ENCODE assay signal across 8 cellular contexts in genomic region chr1:34597877-34598514, GRCh38.
A peak's percentile ranks its signal among the peaks of the same experiment; 100 is the strongest.
DNase-seq lines count a peak whose midpoint lies in the region; ATAC-seq, FAIRE-seq and TF ChIP-seq lines count a peak whose summit lies in the region.

No MANE protein-coding gene starts in this region.

- no peaks in the 10 kb centered on the region for H3K9me3 Mint-ChIP-seq in activated CD4-positive, alpha-beta T cell treated with anti-CD3 and anti-CD28 coated beads for 36 hours (ENCODE audit: low read depth)
- no peaks in the 10 kb centered on the region for H3K9me3 Mint-ChIP-seq in endodermal cell

- intact Hi-C loops in activated CD4-positive, alpha-beta T cell treated with anti-CD3 and anti-CD28 coated beads for 36 hours (cut with DNase I, micrococcal nuclease): loop anchor here (1.0 to 5.0 kb wide), 3 partner anchors 138 to 966 kb away; no protein-coding TSS in a partner anchor

- POLR2A ChIA-PET in activated CD4-positive, alpha-beta T cell treated with anti-CD3 and anti-CD28 coated beads for 36 hours (lab: Charles Lee): no interaction called here

- H3K27ac ChIP-seq in endodermal cell (ENCODE audit: low read depth, low read length): no peak overlapping the region

- peak; percentile 93 for TF ChIP-seq CTCF in endodermal cell (conservative IDR thresholded peaks at IDR 0.05)

- CTCF ChIA-PET in activated CD4-positive, alpha-beta T cell treated with anti-CD3 and anti-CD28 coated beads for 36 hours (lab: Charles Lee): interaction anchor here (0.7 to 1.9 kb wide), 5 partner anchors 81 to 1919 kb away, joined by 3 to 12 read pairs (median 3); no protein-coding TSS in a partner anchor

- peak; percentile 79 for FAIRE-seq in GM18507 (lab: Jason Lieb, UNC)

- no peaks in the 10 kb centered on the region for H3K9me3 ChIP-seq in endodermal cell (ENCODE audit: control insufficient read depth, low read length)

- no peak overlapping the region for H3K27ac Mint-ChIP-seq in activated CD4-positive, alpha-beta T cell treated with anti-CD3 and anti-CD28 coated beads for 36 hours
- no peak overlapping the region for H3K27ac Mint-ChIP-seq in endodermal cell

- H3K4me3 ChIP-seq in endodermal cell (ENCODE audit: low read length): no peak overlapping the region

- no peak overlapping the region for H3K9ac ChIP-seq in endodermal cell (ENCODE audit: extremely low read depth, low read length, poor library complexity, severe bottlenecking)

- H3K4me1 ChIP-seq in endodermal cell (ENCODE audit: control insufficient read depth, insufficient read depth, low read length): peaks cover 3% of the 10 kb centered on the region

- peak; percentile 60 for ATAC-seq in activated CD4-positive, alpha-beta T cell treated with anti-CD3 and anti-CD28 coated beads for 36 hours
- no peak for ATAC-seq in GM21526 (IDR thresholded peaks at IDR 0.05; ENCODE audit: low FRiP score, unreplicated experiment)

- H3K27me3 Mint-ChIP-seq in activated CD4-positive, alpha-beta T cell treated with anti-CD3 and anti-CD28 coated beads for 36 hours: peaks cover 6% of the 10 kb centered on the region
- H3K27me3 Mint-ChIP-seq in endodermal cell (ENCODE audit: insufficient read depth): peaks cover 19% of the 10 kb centered on the region

- WGBS in endodermal cell (ENCODE audit: insufficient coverage in 1 of 2, insufficient read length in 1 of 2), 2 experiments: 22 to 35% methylated on average over 3 to 5 of the region's 5 CpGs

- no peaks in the 10 kb centered on the region for H3K36me3 Mint-ChIP-seq in activated CD4-positive, alpha-beta T cell treated with anti-CD3 and anti-CD28 coated beads for 36 hours (ENCODE audit: low read depth)
- H3K36me3 Mint-ChIP-seq in endodermal cell (ENCODE audit: low read depth): no peaks in the 10 kb centered on the region

- no peak overlapping the region for H3K4me3 Mint-ChIP-seq in activated CD4-positive, alpha-beta T cell treated with anti-CD3 and anti-CD28 coated beads for 36 hours
- H3K4me3 Mint-ChIP-seq in endodermal cell: no peak overlapping the region

- DNase-seq in AG20443 (ENCODE audit: low spot score) (peak; percentile 86), GM18507 (ENCODE audit: extremely low spot score, insufficient read length, low read depth) (peak; percentile 46), NCI-H2171 (lab: John Stamatoyannopoulos, UW) (peak; percentile 36), endodermal cell (peak; percentile 96), middle frontal gyrus (ENCODE audit: extremely low spot score, low spot score) (peak; percentile 61), superior temporal gyrus (ENCODE audit: extremely low spot score) (peak; percentile 86)
- DNase-seq in activated CD4-positive, alpha-beta T cell treated with anti-CD3 and anti-CD28 coated beads for 36 hours: peak; percentile 84

- H3K4me1 Mint-ChIP-seq in activated CD4-positive, alpha-beta T cell treated with anti-CD3 and anti-CD28 coated beads for 36 hours: no peaks in the 10 kb centered on the region
- peaks cover 11% of the 10 kb centered on the region for H3K4me1 Mint-ChIP-seq in endodermal cell

- peaks cover 22% of the 10 kb centered on the region for H3K27me3 ChIP-seq in endodermal cell (ENCODE audit: control insufficient read depth, insufficient read depth, low read length, poor library complexity, severe bottlenecking)

- no peaks in the 10 kb centered on the region for H3K36me3 ChIP-seq in endodermal cell (ENCODE audit: control insufficient read depth, insufficient read depth, low read length)

Comparison
In these comparisons a context has a peak if more than half of its experiments do, and no peak if none do; other contexts are left out.
1. DNase-seq: peak in every context shown above with its lines; median percentile 96 in endodermal cell; 86 in AG20443; 86 in superior temporal gyrus; 84 in activated CD4-positive, alpha-beta T cell treated with anti-CD3 and anti-CD28 coated beads for 36 hours; 61 in middle frontal gyrus; 46 in GM18507; 36 in NCI-H2171.